Comparison of ENCODE assay signal across 9 cellular contexts in genomic region chr1:65309317-65310077, GRCh38. TPM values are rescaled to one million over a fixed set of nuclear protein-coding genes. Genes with fewer than 3 reads are reported as not detected.
DNase-seq lines count a peak whose midpoint lies in the region; ATAC-seq, FAIRE-seq and TF ChIP-seq lines count a peak whose summit lies in the region.
"Had no signal": no experiment of that assay in that cellular context is flagged by ENCODE, and none has a peak within 500 bp of the region (broad histone marks: within the 10 kb centered on the region; RNA-seq: fewer than 3 reads in every experiment).

Gene DNAJC6, plus strand, starts transcription at chr1:65309543. Its CDS starts 203 bp downstream, at chr1:65309746.

- peaks cover 19% of the 10 kb centered on the region for H3K27me3 ChIP-seq in hepatocyte

- no peaks in the 10 kb centered on the region for H4K20me1 ChIP-seq in hepatocyte (ENCODE audit: insufficient read depth, poor library complexity, severe bottlenecking)

- H3K36me3 ChIP-seq in hepatocyte (replicated peaks; ENCODE audit: insufficient read depth, low read depth): no peaks in the 10 kb centered on the region

- no peaks in the 10 kb centered on the region for H3K9me3 ChIP-seq in hepatocyte (ENCODE audit: low read depth)

- ATAC-seq in GM21825 (IDR thresholded peaks at IDR 0.05; ENCODE audit: unreplicated experiment): no peak

- peak within 1 kb of the TSS; percentile 57 for H2AFZ ChIP-seq in hepatocyte

- H3K9me2 ChIP-seq in hepatocyte (replicated peaks; ENCODE audit: insufficient read depth): no peaks in the 10 kb centered on the region

- no peak within 1 kb of the TSS for H3K27ac ChIP-seq in hepatocyte

- FAIRE-seq in GM19239 (lab: Jason Lieb, UNC): no peak
- FAIRE-seq: islet of Langerhans had no signal

- no peaks in the 10 kb centered on the region for H3K79me2 ChIP-seq in hepatocyte

- DNase-seq in GM19239 (ENCODE audit: insufficient read length, low spot score): peak; percentile 36
- DNase-seq in NCI-H1105 treated with DMSO at 0.1 percent for 48 hours (lab: John Stamatoyannopoulos, UW): peak; percentile 79
- DNase-seq in T1000 (lab: John Stamatoyannopoulos, UW): peak; percentile 75
- DNase-seq in astrocyte of the spinal cord (ENCODE audit: low read depth, low spot score): peak; percentile 78
- DNase-seq in hepatocyte (ENCODE audit: low spot score): peak; percentile 93
- DNase-seq in pulmonary artery endothelial cell (ENCODE audit: low read depth, low spot score): peak; percentile 26
- no peak for DNase-seq in pons (ENCODE audit: low spot score)

- in situ Hi-C loops in astrocyte of the spinal cord (cut with HindIII; ENCODE audit: low sequenced_read_pairs): no loop called here

- no peak for TF ChIP-seq CTCF in astrocyte of the spinal cord (IDR thresholded peaks at IDR 0.05; ENCODE audit: low read depth, low read length)
- no peak for TF ChIP-seq CTCF in hepatocyte (IDR thresholded peaks at IDR 0.05; ENCODE audit: poor library complexity)

- peak within 1 kb of the TSS; percentile 100 for H3K4me2 ChIP-seq in hepatocyte

- H3K4me1 ChIP-seq in hepatocyte (ENCODE audit: insufficient read depth): peaks cover 10% of the 10 kb centered on the region

- H3K4me3 ChIP-seq in astrocyte of the spinal cord (ENCODE audit: low read depth, low read length) (peak within 1 kb of the TSS; percentile 42), hepatocyte (peak within 1 kb of the TSS; percentile 69)

- WGBS in hepatocyte (ENCODE audit: low lambda C conversion rate, missing lambda C conversion rate): 1% methylated on average over 38 of the region's 75 CpGs

RNA-seq across cellular contexts. Expression of gene DNAJC6, which starts in this region (rescaled TPM):
- 5.7 and 11.2 TPM in 2 replicates for total RNA-seq in hepatocyte
- polyA plus RNA-seq in hepatocyte: 6.0 and 9.3 TPM in 2 replicates
- 2.5 and 9.4 TPM in 2 replicates for total RNA-seq in pulmonary artery endothelial cell
